19 cellular contexts compared by ENCODE assay signal in the genomic region with DNA sequence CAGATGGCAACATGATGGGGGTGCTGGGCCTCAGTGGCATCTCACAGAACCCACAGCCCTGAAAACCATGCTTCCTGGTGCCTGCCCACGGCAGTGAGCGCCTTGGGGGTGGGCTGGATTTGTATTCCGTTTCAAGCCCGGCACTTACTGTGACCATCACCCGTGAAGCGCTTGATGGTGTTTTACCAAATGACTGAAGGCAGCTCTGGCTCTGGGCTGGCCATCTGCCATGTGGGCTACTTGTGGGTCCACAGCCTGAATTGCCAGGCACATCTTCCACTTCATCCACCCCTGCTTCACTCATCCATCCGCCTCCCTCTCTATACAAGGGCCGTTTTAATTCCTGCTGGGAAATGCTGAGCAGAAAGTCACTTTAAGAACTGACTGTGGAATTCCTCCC.
A peak's percentile ranks its signal among the peaks of the same experiment; 100 is the strongest.
DNase-seq lines count a peak whose midpoint lies in the region; ATAC-seq and TF ChIP-seq lines count a peak whose summit lies in the region.
"Had no signal": no experiment of that assay in that cellular context is flagged by ENCODE, and none has a peak within 500 bp of the region (broad histone marks: within the 10 kb centered on the region; RNA-seq: fewer than 3 reads in every experiment).

No MANE protein-coding gene starts in this region.

- H3K36me3 ChIP-seq in BE2C: no peaks in the 10 kb centered on the region
- H3K36me3 ChIP-seq: BLaER1 treated with 17β-estradiol and CSF1 and Interleukin-3, amounts not matched to agents 10 nM and 100 nM had no signal

- no peaks in the 10 kb centered on the region for H3K4me1 ChIP-seq in BE2C
- H3K4me1 ChIP-seq: BLaER1 treated with 17β-estradiol and CSF1 and Interleukin-3, amounts not matched to agents 10 nM and 100 nM had no signal

- TF ChIP-seq CTCF in neural crest cell (conservative IDR thresholded peaks at IDR 0.05): no peak
- TF ChIP-seq CTCF in osteocyte (IDR thresholded peaks at IDR 0.05): no peak
- TF ChIP-seq CTCF in BE2C (IDR thresholded peaks at IDR 0.05; ENCODE audit: low read depth, low read length): no peak

- no peaks in the 10 kb centered on the region for H3K36me3 Mint-ChIP-seq in neural crest cell (ENCODE audit: low read depth)
- no peaks in the 10 kb centered on the region for H3K36me3 Mint-ChIP-seq in osteocyte (ENCODE audit: unreplicated experiment)
- H3K36me3 Mint-ChIP-seq: CD8-positive, alpha-beta T cell had no signal

- no peaks in the 10 kb centered on the region for H3K27me3 Mint-ChIP-seq in neural crest cell (ENCODE audit: low read depth)
- H3K27me3 Mint-ChIP-seq in osteocyte (ENCODE audit: unreplicated experiment): no peaks in the 10 kb centered on the region

- DNase-seq in left lobe of liver (ENCODE audit: low spot score) (peak; percentile 23), neural crest cell (ENCODE audit: low read depth, low spot score) (no peak), osteocyte (ENCODE audit: extremely low spot score, unreplicated experiment) (peak; percentile 54), BE2C (no peak), retina (no peak)
- DNase-seq: 8988T; ACHN; CD4-positive, alpha-beta T cell; CD8-positive, alpha-beta T cell; DMS 273 treated with DMSO at 0.1 percent for 48 hours; DMS153; DMS53; DMS79; DND-41; EL; GDM1 had no signal

- H3K4me1 Mint-ChIP-seq in neural crest cell (no peaks in the 10 kb centered on the region), osteocyte (ENCODE audit: unreplicated experiment) (peaks cover 6% of the 10 kb centered on the region)

- H3K27ac Mint-ChIP-seq in neural crest cell (ENCODE audit: unreplicated experiment) (peak overlapping the region; percentile 32), osteocyte (ENCODE audit: unreplicated experiment) (no peak overlapping the region)
- H3K27ac Mint-ChIP-seq: CD4-positive, alpha-beta T cell; CD8-positive, alpha-beta T cell had no signal

- no peaks in the 10 kb centered on the region for H3K9me3 ChIP-seq in BE2C

- no peak for ATAC-seq in left lobe of liver
- ATAC-seq in HG03571 (IDR thresholded peaks at IDR 0.05; ENCODE audit: unreplicated experiment): no peak
- ATAC-seq: CD8-positive, alpha-beta T cell; GM12878 had no signal

- no peaks in the 10 kb centered on the region for H3K9me3 Mint-ChIP-seq in neural crest cell
- H3K9me3 Mint-ChIP-seq in osteocyte (ENCODE audit: unreplicated experiment): no peaks in the 10 kb centered on the region
- H3K9me3 Mint-ChIP-seq: CD4-positive, alpha-beta T cell; CD8-positive, alpha-beta T cell had no signal

- H3K4me3 Mint-ChIP-seq in neural crest cell: no peak overlapping the region
- no peak overlapping the region for H3K4me3 Mint-ChIP-seq in osteocyte (ENCODE audit: unreplicated experiment)
- H3K4me3 Mint-ChIP-seq: CD4-positive, alpha-beta T cell; CD8-positive, alpha-beta T cell had no signal

- H3K4me3 ChIP-seq in BE2C (ENCODE audit: low read depth, low read length): no peak overlapping the region
- H3K4me3 ChIP-seq: BLaER1 treated with 17β-estradiol and CSF1 and Interleukin-3, amounts not matched to agents 10 nM and 100 nM; GM12878 had no signal

- H3K27me3 ChIP-seq in BE2C: no peaks in the 10 kb centered on the region
- H3K27me3 ChIP-seq: BLaER1 treated with 17β-estradiol and CSF1 and Interleukin-3, amounts not matched to agents 10 nM and 100 nM had no signal

Comparison
In these comparisons a context has a peak if more than half of its experiments do, and no peak if none do; other contexts are left out.
1. DNase-seq: peak in left lobe of liver (single experiment) and osteocyte (single experiment); none in neural crest cell (single experiment), BE2C (single experiment) and retina (single experiment).